Comparison of ENCODE assay signal across 11 cellular contexts in the genomic region with DNA sequence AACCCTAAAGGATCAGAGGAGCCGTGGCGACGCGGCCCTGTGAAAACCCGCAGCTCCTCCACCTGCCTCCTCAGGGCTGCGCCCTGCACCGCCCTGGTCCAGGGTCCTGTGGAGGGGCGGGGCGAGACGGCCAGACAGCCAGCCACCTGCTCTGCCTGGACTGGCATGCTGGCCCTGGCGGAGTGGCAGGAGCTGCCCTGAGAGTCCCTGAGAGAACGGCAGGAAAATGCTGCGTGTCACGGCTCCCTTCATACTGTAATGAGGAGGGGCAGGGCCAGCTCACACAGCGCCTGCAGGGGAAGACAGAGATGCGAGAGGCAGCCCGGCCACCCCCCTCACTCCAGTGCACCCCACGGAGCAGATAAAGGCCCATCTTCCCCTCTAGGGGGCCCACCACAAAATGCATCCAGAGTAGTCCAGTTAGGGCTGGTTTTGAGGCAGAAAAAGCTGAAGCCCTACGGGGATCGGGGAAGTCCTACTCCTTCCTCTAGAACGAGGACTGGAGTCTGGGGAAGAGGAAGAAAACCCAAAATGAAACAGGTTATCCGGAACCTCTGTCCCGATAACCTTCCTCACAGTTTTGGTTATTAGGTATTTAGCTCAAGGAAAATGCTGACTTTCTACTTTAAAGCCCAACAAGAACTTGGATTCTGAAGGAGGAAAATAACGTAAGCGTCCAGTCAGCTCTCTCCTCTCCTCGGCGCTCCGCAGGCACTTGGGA.
A peak's percentile ranks its signal among the peaks of the same experiment; 100 is the strongest.
DNase-seq lines count a peak whose midpoint lies in the region; ATAC-seq and TF ChIP-seq lines count a peak whose summit lies in the region.
"Had no signal": no experiment of that assay in that cellular context is flagged by ENCODE, and none has a peak within 500 bp of the region (broad histone marks: within the 10 kb centered on the region; RNA-seq: fewer than 3 reads in every experiment).

No MANE protein-coding gene starts in this region.

- H3K9ac ChIP-seq in H9 (ENCODE audit: extremely low read depth, insufficient read length, low read length) = no peak overlapping the region
- H3K9ac ChIP-seq in mesendoderm (ENCODE audit: low read length) = no peak overlapping the region

- no peak overlapping the region for H3K4me2 ChIP-seq in H9 (ENCODE audit: insufficient read depth, insufficient read length, low read length)
- no peak overlapping the region for H3K4me2 ChIP-seq in mesendoderm (ENCODE audit: low read length)

- H4K20me1 ChIP-seq in H9 (ENCODE audit: control insufficient read depth, insufficient read depth, insufficient read length) = peaks cover 2% of the 10 kb centered on the region

- H4K5ac ChIP-seq in H9 (ENCODE audit: insufficient read length, low read depth, low read length) = no peak overlapping the region
- H4K5ac ChIP-seq in mesendoderm (ENCODE audit: low read length) = no peak overlapping the region

- no peaks in the 10 kb centered on the region for H3K23me2 ChIP-seq in H9 (ENCODE audit: insufficient read length, low read depth, low read length, poor library complexity, severe bottlenecking)

- H3K79me1 ChIP-seq in H9 (ENCODE audit: insufficient read depth, low read depth, low read length, poor library complexity, severe bottlenecking) = no peaks in the 10 kb centered on the region
- no peaks in the 10 kb centered on the region for H3K79me1 ChIP-seq in mesendoderm (ENCODE audit: low read length)

- H3K27ac ChIP-seq in H9 (ENCODE audit: insufficient read length, low read depth, low read length) (no peak overlapping the region), RWPE1 (peak overlapping the region; percentile 98), mesendoderm (ENCODE audit: low read depth, low read length) (no peak overlapping the region)
- no peak overlapping the region for H3K27ac ChIP-seq in CD8-positive, alpha-beta memory T cell (ENCODE audit: low read depth, low read length)

- H3K4me1 ChIP-seq in H9 (ENCODE audit: insufficient read depth, low read length) (no peaks in the 10 kb centered on the region), mesendoderm (ENCODE audit: control insufficient read depth, low read depth, low read length) (no peaks in the 10 kb centered on the region)
- no peaks in the 10 kb centered on the region for H3K4me1 ChIP-seq in CD8-positive, alpha-beta memory T cell (ENCODE audit: insufficient read depth, low read length)

- H3K36me3 ChIP-seq in mesendoderm (ENCODE audit: control insufficient read depth, insufficient read depth, low read length) = no peaks in the 10 kb centered on the region
- H3K36me3 ChIP-seq in CD8-positive, alpha-beta memory T cell (ENCODE audit: insufficient read depth, low read length) = peaks cover 63% of the 10 kb centered on the region

- no peak overlapping the region for H2BK20ac ChIP-seq in H9 (ENCODE audit: low read depth, low read length, poor library complexity, severe bottlenecking)

- H3K9me3 Mint-ChIP-seq in H9 = peaks cover 0 to 3% of the 10 kb centered on the region in 2 experiments; a peak in 1 of 5 replicates
- H3K9me3 Mint-ChIP-seq in CD8-positive, alpha-beta memory T cell = no peaks in the 10 kb centered on the region
- H3K9me3 Mint-ChIP-seq: activated B cell treated with CpG ODN at 0.5 μM for 24 hours had no signal

- no peak overlapping the region for H2AFZ ChIP-seq in H9 (ENCODE audit: low read length)

- no peak overlapping the region for H2BK15ac ChIP-seq in H9 (ENCODE audit: low read depth, low read length)
- no peak overlapping the region for H2BK15ac ChIP-seq in mesendoderm (replicated peaks; ENCODE audit: low read depth)

- H2BK120ac ChIP-seq in H9 (ENCODE audit: low read depth, low read length, poor library complexity, severe bottlenecking) (no peak overlapping the region), mesendoderm (ENCODE audit: low read depth, low read length) (no peak overlapping the region)

- peak; percentile 53 for TF ChIP-seq CTCF in H9 (conservative IDR thresholded peaks at IDR 0.05)
- no peak for TF ChIP-seq CTCF in RWPE1 (conservative IDR thresholded peaks at IDR 0.05; ENCODE audit: low read depth)

- no peak overlapping the region for H3K18ac ChIP-seq in H9 (ENCODE audit: insufficient read length, low read depth, low read length)
- no peak overlapping the region for H3K18ac ChIP-seq in mesendoderm (ENCODE audit: low read length)

- H3K56ac ChIP-seq in H9 (ENCODE audit: insufficient read length, low read depth, low read length) (no peak overlapping the region), mesendoderm (ENCODE audit: low read length) (no peak overlapping the region)

- no peaks in the 10 kb centered on the region for H3K9me3 ChIP-seq in H9 (ENCODE audit: control insufficient read depth, low read depth, low read length)
- no peaks in the 10 kb centered on the region for H3K9me3 ChIP-seq in CD8-positive, alpha-beta memory T cell (ENCODE audit: low read length)

- H3K23ac ChIP-seq in H9 (ENCODE audit: insufficient read length, low read depth, low read length) (no peak overlapping the region), mesendoderm (ENCODE audit: low read length) (no peak overlapping the region)

- H3K79me2 ChIP-seq in H9 (ENCODE audit: insufficient read depth, low read length) (no peaks in the 10 kb centered on the region), mesendoderm (ENCODE audit: control insufficient read depth, insufficient read depth, low read length) (no peaks in the 10 kb centered on the region)

- H3K4ac ChIP-seq in H9 (ENCODE audit: low read depth, low read length) (no peak overlapping the region), mesendoderm (ENCODE audit: low read depth, low read length) (no peak overlapping the region)

- no peak overlapping the region for H3K4me3 ChIP-seq in mesendoderm (ENCODE audit: low read length)
- no peak overlapping the region for H3K4me3 ChIP-seq in CD8-positive, alpha-beta memory T cell (ENCODE audit: low read length)

- H3K36me3 Mint-ChIP-seq in H9 (ENCODE audit: insufficient read depth in 1 of 3, low read depth in 3 of 3) = peaks cover 0 to 8% (median 2%) of the 10 kb centered on the region in 3 experiments; a peak in 5 of 7 replicates
- H3K36me3 Mint-ChIP-seq in CD8-positive, alpha-beta memory T cell = peaks cover 9 to 93% (median 18%) of the 10 kb centered on the region in 3 donors

- no peak overlapping the region for H4K8ac ChIP-seq in H9 (replicated peaks; ENCODE audit: insufficient read length, low read depth, low read length)
- no peak overlapping the region for H4K8ac ChIP-seq in mesendoderm (ENCODE audit: low read depth, low read length)

- CTCF ChIA-PET in RWPE1 (lab: Yijun Ruan, JAX) = interaction anchor here (0.6 to 1.6 kb wide), 5 partner anchors 58 to 230 kb away, joined by 3 to 7 read pairs (median 3); no protein-coding TSS in a partner anchor
- CTCF ChIA-PET in CD8-positive, alpha-beta memory T cell (lab: Charles Lee) = interaction anchor here (1.9 kb wide), 1 partner anchor 8 kb away, joined by 4 read pairs; no protein-coding TSS in a partner anchor

- H3K27me3 ChIP-seq in H9 (ENCODE audit: insufficient read depth, low read length) = no peaks in the 10 kb centered on the region
- no peaks in the 10 kb centered on the region for H3K27me3 ChIP-seq in mesendoderm (ENCODE audit: insufficient read depth, low read length, poor library complexity)
- H3K27me3 ChIP-seq in CD8-positive, alpha-beta memory T cell (ENCODE audit: insufficient read depth, low read length, poor library complexity, severe bottlenecking) = no peaks in the 10 kb centered on the region

- H3K4me1 Mint-ChIP-seq in H9 = peaks cover 12% of the 10 kb centered on the region in 2 experiments
- peaks cover 0 to 5% (median 4%) of the 10 kb centered on the region in 3 donors for H3K4me1 Mint-ChIP-seq in CD8-positive, alpha-beta memory T cell
- H3K4me1 Mint-ChIP-seq: activated B cell treated with CpG ODN at 0.5 μM for 24 hours had no signal

- no peak overlapping the region; the same call in 1 of the 2 replicates for H3K14ac ChIP-seq in H9 (ENCODE audit: insufficient read depth, low read length)

- no peak overlapping the region for H3T11ph ChIP-seq in H9 (ENCODE audit: low read length)

- H3K27ac Mint-ChIP-seq in H9 = peak overlapping the region in 2 of 3 experiments; percentile 18 to 61; a peak in 2 of 7 replicates
- H3K27ac Mint-ChIP-seq in CD8-positive, alpha-beta memory T cell = no peak overlapping the region

- DNase-seq in COR-L47 (lab: John Stamatoyannopoulos, UW) = peak; percentile 58
- peak; percentile 70 for DNase-seq in H9
- no peak for DNase-seq in RWPE1 (ENCODE audit: low spot score)
- peak; percentile 65 for DNase-seq in mesendoderm
- DNase-seq in CD8-positive, alpha-beta memory T cell = no peak
- no peak for DNase-seq in NCI-H82 treated with DMSO at 0.1 percent for 48 hours (lab: John Stamatoyannopoulos, UW; ENCODE audit: unreplicated experiment)
- DNase-seq in D341Med (ENCODE audit: low spot score) = no peak
- DNase-seq: activated B cell treated with CpG ODN at 0.5 μM for 24 hours; activated T-cell treated with anti-CD3 and anti-CD28 coated beads, Interleukin-2, amount 50 U/mL, for 48 hours; NCI-H510A treated with DMSO at 0.1 percent for 48 hours had no signal

- no peak overlapping the region for H2BK12ac ChIP-seq in H9 (ENCODE audit: insufficient read length, low read depth, low read length)

- H3K4me3 Mint-ChIP-seq in H9 = no peak overlapping the region
- H3K4me3 Mint-ChIP-seq in CD8-positive, alpha-beta memory T cell = no peak overlapping the region
- H3K4me3 Mint-ChIP-seq: activated B cell treated with CpG ODN at 0.5 μM for 24 hours had no signal

- ATAC-seq in HG03097 (IDR thresholded peaks at IDR 0.05; ENCODE audit: low FRiP score, unreplicated experiment) = no peak

- no peaks in the 10 kb centered on the region for H3K27me3 Mint-ChIP-seq in H9 (ENCODE audit: low read depth)
- H3K27me3 Mint-ChIP-seq in CD8-positive, alpha-beta memory T cell = no peaks in the 10 kb centered on the region
- H3K27me3 Mint-ChIP-seq: activated B cell treated with CpG ODN at 0.5 μM for 24 hours had no signal

- H2AK5ac ChIP-seq in H9 (ENCODE audit: insufficient read length, low read length) (no peak overlapping the region), mesendoderm (ENCODE audit: low read length) (no peak overlapping the region)

- POLR2A ChIA-PET in RWPE1 (lab: Yijun Ruan, JAX; ENCODE audit: low non-redundant PET) = interaction anchor here (0.7 kb wide), 1 partner anchor 65 kb away, joined by 3 read pairs; no protein-coding TSS in a partner anchor
- POLR2A ChIA-PET in CD8-positive, alpha-beta memory T cell (lab: Charles Lee) = no interaction called here

- no peak overlapping the region for H4K91ac ChIP-seq in H9 (ENCODE audit: insufficient read length, low read depth, low read length)

- no peak overlapping the region for H2BK5ac ChIP-seq in H9 (ENCODE audit: insufficient read length, low read length)
- H2BK5ac ChIP-seq in mesendoderm (ENCODE audit: low read length) = no peak overlapping the region

- no CpG with 5 or more reads among the region's 28 CpGs for WGBS in H9 (ENCODE audit: extremely low coverage, insufficient read length, low lambda C conversion rate)
- no CpG with 5 or more reads among the region's 28 CpGs for WGBS in mesendoderm (ENCODE audit: extremely low coverage, insufficient coverage, low lambda C conversion rate)

Comparison
In these comparisons a context has a peak if more than half of its experiments do, and no peak if none do; other contexts are left out.
1. DNase-seq: peak in COR-L47 (single experiment), H9 (single experiment) and mesendoderm (single experiment); none in RWPE1 (single experiment), CD8-positive, alpha-beta memory T cell (0 of 5), NCI-H82 treated with DMSO at 0.1 percent for 48 hours (single experiment) and D341Med (single experiment).
2. H3K27ac Mint-ChIP-seq: peak in H9 (2 of 3); none in CD8-positive, alpha-beta memory T cell (0 of 8).